ENCODE assay signal across 29 cellular contexts in genomic region chr6:83247471-83247870, GRCh38.
"Had no signal": no experiment of that assay in that cellular context is flagged by ENCODE, and none has a peak within 500 bp of the region (broad histone marks: within the 10 kb centered on the region; RNA-seq: fewer than 3 reads in every experiment).

No MANE protein-coding gene starts in this region.

- H2AFZ ChIP-seq: hepatocyte, parathyroid adenoma had no signal

- DNase-seq: cortex of kidney; dorsolateral prefrontal cortex; effector CD4-positive, alpha-beta T cell; foreskin keratinocyte; heart left ventricle; left cardiac atrium; left lung; mesenchymal stem cell; mucosa of descending colon; naive B cell; right lobe of liver; stimulated activated CD4-positive, alpha-beta T cell treated with anti-CD3 and anti-CD28 coated beads, Interleukin-2, amount 100 ng/mL, for 24 hours; stimulated activated CD4-positive, alpha-beta T cell treated with anti-CD3 and anti-CD28 coated beads, Interleukin-4, amount 100 ng/mL, for 24 hours; stimulated activated naive CD4-positive, alpha-beta T cell treated with Interleukin-2 at 50 U/mL for 16 hours; stomach; thyroid gland; trophoblast cell had no signal

- H3K4me1 Mint-ChIP-seq: naive B cell; stimulated activated effector memory CD8-positive, alpha-beta T cell treated with anti-CD3 and anti-CD28 coated beads, Interleukin-12 subunit alpha, Interleukin-12 subunit beta, amount 100 ng/mL, for 72 hours had no signal

- H3K4me2 ChIP-seq: hepatocyte, smooth muscle cell had no signal

- H3K4me1 ChIP-seq: foreskin keratinocyte, gastroesophageal sphincter, heart left ventricle, left lung, stomach, thyroid gland had no signal

- H3K36me3 Mint-ChIP-seq: naive B cell; natural killer cell treated with Interleukin-12 subunit alpha and Interleukin-12 subunit beta and Interleukin-15 and Interleukin-18, amount 100 ng/mL, for 72 hours; stimulated activated effector memory CD8-positive, alpha-beta T cell treated with anti-CD3 and anti-CD28 coated beads, Interleukin-12 subunit alpha, Interleukin-12 subunit beta, amount 100 ng/mL, for 72 hours had no signal

- H3K9ac ChIP-seq: parathyroid adenoma had no signal

- H3K9me3 ChIP-seq: gastroesophageal sphincter, heart left ventricle, left lung, mucosa of descending colon, neutrophil, right lobe of liver, stomach, thyroid gland had no signal

- H3K4me3 Mint-ChIP-seq: mesothelial cell of epicardium; naive B cell; natural killer cell treated with Interleukin-12 subunit alpha and Interleukin-12 subunit beta and Interleukin-15 and Interleukin-18, amount 100 ng/mL, for 72 hours; neural crest cell; stimulated activated effector memory CD8-positive, alpha-beta T cell treated with anti-CD3 and anti-CD28 coated beads, Interleukin-12 subunit alpha, Interleukin-12 subunit beta, amount 100 ng/mL, for 72 hours had no signal

- ATAC-seq: esophagus mucosa; foreskin keratinocyte; gastroesophageal sphincter; heart left ventricle; left cardiac atrium; left lung; mucosa of descending colon; natural killer cell treated with Interleukin-12 subunit alpha and Interleukin-12 subunit beta and Interleukin-15 and Interleukin-18, amount 100 ng/mL, for 72 hours; right lobe of liver; stimulated activated effector memory CD8-positive, alpha-beta T cell treated with anti-CD3 and anti-CD28 coated beads, Interleukin-12 subunit alpha, Interleukin-12 subunit beta, amount 100 ng/mL, for 72 hours had no signal

- H3K27ac Mint-ChIP-seq: mesothelial cell of epicardium; natural killer cell treated with Interleukin-12 subunit alpha and Interleukin-12 subunit beta and Interleukin-15 and Interleukin-18, amount 100 ng/mL, for 72 hours; progenitor cell of endocrine pancreas; stimulated activated effector memory CD8-positive, alpha-beta T cell treated with anti-CD3 and anti-CD28 coated beads, Interleukin-12 subunit alpha, Interleukin-12 subunit beta, amount 100 ng/mL, for 72 hours had no signal

- H3K4me3 ChIP-seq: dorsolateral prefrontal cortex, gastroesophageal sphincter, heart left ventricle, hepatocyte, left lung, mucosa of descending colon, right lobe of liver, smooth muscle cell, stomach, thyroid gland had no signal

- H3K27me3 ChIP-seq: dorsolateral prefrontal cortex, foreskin keratinocyte, gastroesophageal sphincter, heart left ventricle, hepatocyte, left lung, neutrophil, right lobe of liver, stomach, thyroid gland had no signal

- H3K27me3 Mint-ChIP-seq: progenitor cell of endocrine pancreas had no signal

- H3K36me3 ChIP-seq: left lung, neutrophil, thyroid gland had no signal

- H3K9me3 Mint-ChIP-seq: natural killer cell treated with Interleukin-12 subunit alpha and Interleukin-12 subunit beta and Interleukin-15 and Interleukin-18, amount 100 ng/mL, for 72 hours; neural crest cell; stimulated activated effector memory CD8-positive, alpha-beta T cell treated with anti-CD3 and anti-CD28 coated beads, Interleukin-12 subunit alpha, Interleukin-12 subunit beta, amount 100 ng/mL, for 72 hours had no signal

- H3K27ac ChIP-seq: dorsolateral prefrontal cortex, epithelial cell of prostate, foreskin keratinocyte, gastroesophageal sphincter, heart left ventricle, hepatocyte, left lung, neutrophil, parathyroid adenoma, right lobe of liver, stomach, thyroid gland had no signal

- H3K79me2 ChIP-seq: hepatocyte, parathyroid adenoma had no signal
